In genomic region chr7:38383281-38383680, GRCh38 we compare ENCODE assay signal across 26 cellular contexts.
"Had no signal": no experiment of that assay in that cellular context is flagged by ENCODE, and none has a peak within 500 bp of the region (broad histone marks: within the 10 kb centered on the region; RNA-seq: fewer than 3 reads in every experiment).

No MANE protein-coding gene starts in this region.

- H3K4me3 ChIP-seq: dorsolateral prefrontal cortex, gastroesophageal sphincter, hepatocyte, left ventricle myocardium inferior, mucosa of descending colon, thoracic aorta, uterus had no signal

- H3K27ac Mint-ChIP-seq: activated CD4-positive, alpha-beta T cell treated with anti-CD3 and anti-CD28 coated beads, Interleukin-2, amount 10 ng/mL, durations not matched to agents 24 days and 14 days; activated CD8-positive, alpha-beta T cell treated with anti-CD3 and anti-CD28 coated beads for 36 hours; activated naive CD4-positive, alpha-beta T cell treated with anti-CD3 and anti-CD28 coated beads, Interleukin-2, amount 50 U/mL, for 24 hours; activated naive CD8-positive, alpha-beta T cell treated with anti-CD3 and anti-CD28 coated beads, Interleukin-2, amount 50 U/mL, for 24 hours; activated T-helper 17 cell treated with anti-CD3 and anti-CD28 coated beads, Interleukin-2, amount 50 U/mL, for 72 hours; nephron; stimulated activated effector memory CD8-positive, alpha-beta T cell treated with anti-CD3 and anti-CD28 coated beads, Interleukin-12 subunit alpha, Interleukin-12 subunit beta, amount 100 ng/mL, for 72 hours; stimulated activated naive CD8-positive, alpha-beta T cell treated with anti-CD3 and anti-CD28 coated beads, Interleukin-15, Interleukin-2, amounts not matched to agents 100 ng/mL and 50 ng/mL, for 24 hours; T-helper 17 cell; type B pancreatic cell had no signal

- H3K4me3 Mint-ChIP-seq: activated CD4-positive, alpha-beta T cell treated with anti-CD3 and anti-CD28 coated beads, Interleukin-2, amount 10 ng/mL, durations not matched to agents 24 days and 14 days; activated CD8-positive, alpha-beta T cell treated with anti-CD3 and anti-CD28 coated beads for 36 hours; activated naive CD4-positive, alpha-beta T cell treated with anti-CD3 and anti-CD28 coated beads, Interleukin-2, amount 50 U/mL, for 24 hours; activated naive CD8-positive, alpha-beta T cell treated with anti-CD3 and anti-CD28 coated beads, Interleukin-2, amount 50 U/mL, for 24 hours; activated T-cell treated with anti-CD3 and anti-CD28 coated beads, Interleukin-2, amount 50 U/mL, for 4 hours; activated T-helper 17 cell treated with anti-CD3 and anti-CD28 coated beads, Interleukin-2, amount 50 U/mL, for 72 hours; central memory CD8-positive, alpha-beta T cell; nephron; stimulated activated effector memory CD8-positive, alpha-beta T cell treated with anti-CD3 and anti-CD28 coated beads, Interleukin-12 subunit alpha, Interleukin-12 subunit beta, amount 100 ng/mL, for 72 hours; stimulated activated naive CD8-positive, alpha-beta T cell treated with anti-CD3 and anti-CD28 coated beads, Interleukin-15, Interleukin-2, amounts not matched to agents 100 ng/mL and 50 ng/mL, for 24 hours; T-helper 17 cell; type B pancreatic cell had no signal

- H3K4me1 Mint-ChIP-seq: activated CD4-positive, alpha-beta T cell treated with anti-CD3 and anti-CD28 coated beads, Interleukin-2, amount 10 ng/mL, durations not matched to agents 24 days and 14 days; activated naive CD8-positive, alpha-beta T cell treated with anti-CD3 and anti-CD28 coated beads, Interleukin-2, amount 50 U/mL, for 24 hours; activated T-helper 17 cell treated with anti-CD3 and anti-CD28 coated beads, Interleukin-2, amount 50 U/mL, for 72 hours had no signal

- H3K9me3 Mint-ChIP-seq: activated CD4-positive, alpha-beta T cell treated with anti-CD3 and anti-CD28 coated beads, Interleukin-2, amount 10 ng/mL, durations not matched to agents 24 days and 14 days; activated CD8-positive, alpha-beta T cell treated with anti-CD3 and anti-CD28 coated beads for 36 hours; activated naive CD4-positive, alpha-beta T cell treated with anti-CD3 and anti-CD28 coated beads, Interleukin-2, amount 50 U/mL, for 24 hours; activated naive CD8-positive, alpha-beta T cell treated with anti-CD3 and anti-CD28 coated beads, Interleukin-2, amount 50 U/mL, for 24 hours; activated T-cell treated with anti-CD3 and anti-CD28 coated beads, Interleukin-2, amount 50 U/mL, for 4 hours; activated T-helper 17 cell treated with anti-CD3 and anti-CD28 coated beads, Interleukin-2, amount 50 U/mL, for 72 hours; central memory CD8-positive, alpha-beta T cell; stimulated activated effector memory CD8-positive, alpha-beta T cell treated with anti-CD3 and anti-CD28 coated beads, Interleukin-12 subunit alpha, Interleukin-12 subunit beta, amount 100 ng/mL, for 72 hours; stimulated activated naive CD8-positive, alpha-beta T cell treated with anti-CD3 and anti-CD28 coated beads, Interleukin-15, Interleukin-2, amounts not matched to agents 100 ng/mL and 50 ng/mL, for 24 hours; type B pancreatic cell had no signal

- H3K27me3 Mint-ChIP-seq: activated CD4-positive, alpha-beta T cell treated with anti-CD3 and anti-CD28 coated beads, Interleukin-2, amount 10 ng/mL, durations not matched to agents 24 days and 14 days; activated CD8-positive, alpha-beta T cell treated with anti-CD3 and anti-CD28 coated beads for 36 hours; activated naive CD4-positive, alpha-beta T cell treated with anti-CD3 and anti-CD28 coated beads, Interleukin-2, amount 50 U/mL, for 24 hours; activated naive CD8-positive, alpha-beta T cell treated with anti-CD3 and anti-CD28 coated beads, Interleukin-2, amount 50 U/mL, for 24 hours; activated T-helper 17 cell treated with anti-CD3 and anti-CD28 coated beads, Interleukin-2, amount 50 U/mL, for 72 hours; central memory CD8-positive, alpha-beta T cell; stimulated activated naive CD8-positive, alpha-beta T cell treated with anti-CD3 and anti-CD28 coated beads, Interleukin-15, Interleukin-2, amounts not matched to agents 100 ng/mL and 50 ng/mL, for 24 hours; T-helper 17 cell; type B pancreatic cell had no signal

- DNase-seq: activated CD4-positive, CD25-positive, alpha-beta regulatory T cell treated with anti-CD3 and anti-CD28 coated beads, Interleukin-2, amount 50 U/mL, for 72 hours; activated CD8-positive, alpha-beta T cell treated with anti-CD3 and anti-CD28 coated beads for 36 hours; activated gamma-delta T cell treated with Interleukin-2 at 50 U/mL for 16 hours; activated naive CD8-positive, alpha-beta T cell treated with anti-CD3 and anti-CD28 coated beads, Interleukin-2, amount 50 U/mL, for 24 hours; activated T-cell treated with anti-CD3 and anti-CD28 coated beads, Interleukin-2, amount 50 U/mL, for 4 hours; amygdala; effector memory CD4-positive, alpha-beta T cell; islet precursor cell; left ventricle myocardium inferior; mucosa of descending colon; small intestine; stimulated activated CD4-positive, alpha-beta T cell treated with anti-CD3 and anti-CD28 coated beads, Interleukin-4, amount 100 ng/mL, for 24 hours; T-helper 17 cell; uterus had no signal
